In the genomic region with DNA sequence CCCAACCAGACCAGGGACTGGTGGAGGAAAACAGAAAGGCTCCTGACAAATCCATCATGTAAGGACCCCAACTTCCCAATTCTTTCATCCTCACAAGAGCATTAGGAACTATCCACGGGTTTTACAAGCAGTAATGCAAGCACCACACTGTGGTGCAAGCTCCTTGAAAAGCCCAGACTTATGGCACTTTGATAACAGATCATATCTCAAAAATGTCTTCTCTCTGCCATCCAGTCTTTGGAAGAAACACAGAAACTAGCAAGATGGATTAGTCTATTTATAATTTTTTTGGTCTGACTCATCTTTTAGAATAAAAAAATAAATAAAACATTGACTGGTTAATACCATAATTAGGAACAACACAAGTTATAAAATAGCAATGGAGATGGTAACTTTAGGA, we compare ENCODE assay signal across 10 cellular contexts. TPM values are rescaled to one million over a fixed set of nuclear protein-coding genes. Genes with fewer than 3 reads are reported as not detected.
A peak's percentile ranks its signal among the peaks of the same experiment; 100 is the strongest.
DNase-seq lines count a peak whose midpoint lies in the region; ATAC-seq, FAIRE-seq and TF ChIP-seq lines count a peak whose summit lies in the region.
"Had no signal": no experiment of that assay in that cellular context is flagged by ENCODE, and none has a peak within 500 bp of the region (broad histone marks: within the 10 kb centered on the region; RNA-seq: fewer than 3 reads in every experiment).

No MANE protein-coding gene starts in this region.

- peak overlapping the region; percentile 33 for H3K4me2 ChIP-seq in skeletal muscle satellite cell (ENCODE audit: low read length)

- H3K9me3 ChIP-seq in adipocyte (ENCODE audit: control insufficient read depth, low read length) (no peaks in the 10 kb centered on the region), skeletal muscle satellite cell (replicated peaks; ENCODE audit: low read length) (no peaks in the 10 kb centered on the region)

- H3K9ac ChIP-seq in adipocyte (ENCODE audit: low read length) (peak overlapping the region; percentile 86), skeletal muscle satellite cell (ENCODE audit: low read depth, low read length) (peak overlapping the region; percentile 30)

- H3K4me1 ChIP-seq in adipocyte (ENCODE audit: control insufficient read depth, insufficient read depth, low read length) = peaks cover 33% of the 10 kb centered on the region
- H3K4me1 ChIP-seq in skeletal muscle satellite cell (ENCODE audit: control insufficient read depth, insufficient read depth, low read length) = peaks cover 15% of the 10 kb centered on the region

- peak overlapping the region; percentile 46 for H3K4me3 ChIP-seq in adipocyte (ENCODE audit: low read length)
- no peak overlapping the region for H3K4me3 ChIP-seq in fibroblast of villous mesenchyme (ENCODE audit: low read depth, low read length)
- no peak overlapping the region for H3K4me3 ChIP-seq in skeletal muscle satellite cell (ENCODE audit: low read length)

- FAIRE-seq in HTR-8/SVneo (lab: Jason Lieb, UNC) = no peak

- ATAC-seq in GM21390 (IDR thresholded peaks at IDR 0.05; ENCODE audit: unreplicated experiment) = no peak

- no peaks in the 10 kb centered on the region for H3K27me3 ChIP-seq in adipocyte (replicated peaks; ENCODE audit: control insufficient read depth, insufficient read depth, low read length)
- no peaks in the 10 kb centered on the region for H3K27me3 ChIP-seq in skeletal muscle satellite cell (ENCODE audit: control insufficient read depth, insufficient read depth, low read length)

- DNase-seq in EL (peak; percentile 56), adipocyte (ENCODE audit: low read depth) (peak; percentile 73), fibroblast of villous mesenchyme (ENCODE audit: low read depth) (peak; percentile 95), NCI-H128 (lab: John Stamatoyannopoulos, UW; ENCODE audit: unreplicated experiment) (no peak), HTR-8/SVneo (ENCODE audit: insufficient read length, low spot score) (no peak), nucleus accumbens (lab: John Stamatoyannopoulos, UW) (no peak)
- DNase-seq: retina, SIG-M5 had no signal

- no peak for TF ChIP-seq CTCF in fibroblast of villous mesenchyme (IDR thresholded peaks at IDR 0.05; ENCODE audit: insufficient read depth, low read depth, low read length)

- H3K36me3 ChIP-seq in adipocyte (ENCODE audit: control insufficient read depth, insufficient read depth, low read length, severe bottlenecking) = no peaks in the 10 kb centered on the region
- no peaks in the 10 kb centered on the region for H3K36me3 ChIP-seq in skeletal muscle satellite cell (ENCODE audit: insufficient read depth, low read length)

RNA-seq across cellular contexts. Expression of a gene that starts 49.1 kb away (rescaled TPM):
- 1,676 and 3,507 TPM in 2 replicates for total RNA-seq in fibroblast of villous mesenchyme
- 101 and 103 TPM in 2 replicates for total RNA-seq in skeletal muscle satellite cell (2012; rRNA removed)

Comparison
In these comparisons a context has a peak if more than half of its experiments do, and no peak if none do; other contexts are left out.
1. DNase-seq: peak in EL (single experiment), adipocyte (single experiment) and fibroblast of villous mesenchyme (single experiment); none in NCI-H128 (single experiment), HTR-8/SVneo (single experiment) and nucleus accumbens (0 of 56).